ENCODE assay signal across 1 cellular context in genomic region chr6:8434727-8435092, GRCh38.
TF ChIP-seq lines count a peak whose summit lies in the region.

No MANE protein-coding gene starts in this region.

TF ChIP-seq in GM23338, 12 proteins besides CTCF, POLR2A, EP300 and RAD21 (continued from another document):
- TF ChIP-seq EZH2phosphoT487 (IDR thresholded peaks at IDR 0.05; ENCODE audit: unreplicated experiment) (no peak), REST (IDR thresholded peaks at IDR 0.05; ENCODE audit: unreplicated experiment) (no peak), ZNF331 (CRISPR knock-in tag; IDR thresholded peaks at IDR 0.05; ENCODE audit: low read depth) (no peak), STAT1 (IDR thresholded peaks at IDR 0.05; ENCODE audit: unreplicated experiment) (no peak), ZNF114 (CRISPR knock-in tag; IDR thresholded peaks at IDR 0.05) (no peak), POLR2AphosphoS5 (IDR thresholded peaks at IDR 0.05; ENCODE audit: low read depth) (no peak), ETS1 (IDR thresholded peaks at IDR 0.05) (no peak), NANOG (IDR thresholded peaks at IDR 0.05; ENCODE audit: borderline replicate concordance) (no peak), JUNB (IDR thresholded peaks at IDR 0.05; ENCODE audit: unreplicated experiment) (no peak), CREB1 (CRISPR knock-in tag; IDR thresholded peaks at IDR 0.05; ENCODE audit: low read depth) (no peak)
